Comparison of ENCODE assay signal across 8 cellular contexts in genomic region chr11:65593518-65594414, GRCh38. TPM values are rescaled to one million over a fixed set of nuclear protein-coding genes. Genes with fewer than 3 reads are reported as not detected.
DNase-seq lines count a peak whose midpoint lies in the region; ATAC-seq and TF ChIP-seq lines count a peak whose summit lies in the region.

No MANE protein-coding gene starts in this region.

- peaks cover 7% of the 10 kb centered on the region for H3K4me1 ChIP-seq in testis

- H3K27me3 ChIP-seq in brain microvascular endothelial cell (replicated peaks), result no peaks in the 10 kb centered on the region
- H3K27me3 ChIP-seq in testis, result no peaks in the 10 kb centered on the region

- in situ Hi-C loops in brain microvascular endothelial cell (cut with HindIII; ENCODE audit: low pct_ligation_motif_present, low sequenced_read_pairs), result no loop called here

- DNase-seq in NCI-H1092 treated with DMSO at 0.1 percent for 48 hours (lab: John Stamatoyannopoulos, UW) (peak; percentile 3), NCI-H1092 (lab: John Stamatoyannopoulos, UW) (no peak), OCI-M1 (lab: John Stamatoyannopoulos, UW) (peak; percentile 36), brain microvascular endothelial cell (no peak), left kidney (ENCODE audit: low read depth, low spot score) (peak; percentile 70), testis (peak; percentile 57)

- H3K4me3 ChIP-seq in brain microvascular endothelial cell (ENCODE audit: low read depth, low read length), result no peak overlapping the region
- H3K4me3 ChIP-seq in testis, result no peak overlapping the region

- TF ChIP-seq CTCF in brain microvascular endothelial cell (IDR thresholded peaks at IDR 0.05; ENCODE audit: low read depth, low read length, missing control alignments), result peak; percentile 85
- TF ChIP-seq CTCF in testis (IDR thresholded peaks at IDR 0.05), result peak in 2 of 3 experiments; percentile 45

- H3K9me3 ChIP-seq in testis, result no peaks in the 10 kb centered on the region

- intact Hi-C loops in testis (cut with DNase I; ENCODE audit: low total_unique reads), result no loop called here

- WGBS in testis, 2 donors, result 74 to 75% methylated on average over 9 to 24 of the region's 26 CpGs

- ATAC-seq in GM21447 (IDR thresholded peaks at IDR 0.05; ENCODE audit: unreplicated experiment) (no peak), HG02571 (IDR thresholded peaks at IDR 0.05; ENCODE audit: unreplicated experiment) (no peak)

- H3K27ac ChIP-seq in brain microvascular endothelial cell, result no peak overlapping the region
- no peak overlapping the region for H3K27ac ChIP-seq in testis

- peaks cover 24% of the 10 kb centered on the region for H3K36me3 ChIP-seq in brain microvascular endothelial cell (replicated peaks)
- no peaks in the 10 kb centered on the region for H3K36me3 ChIP-seq in testis (ENCODE audit: low read depth, missing control alignments)

- no peak for TF ChIP-seq POLR2A in testis (IDR thresholded peaks at IDR 0.05)

RNA-seq across cellular contexts. Expression of gene KCNK7, which starts 1.8 kb away (rescaled TPM):
- 1 to 10 TPM in 1 of 2 donors, under 1 TPM in 1; 0.99 to 2.5 TPM for total RNA-seq in testis
- 0.26 TPM for polyA plus RNA-seq in testis (ENCODE audit: insufficient read depth, low read depth, low replicate concordance)

RNA-seq across cellular contexts. Expression of gene EHBP1L1, which starts 17.9 kb away (rescaled TPM):
- total RNA-seq in testis, result 10 to 100 TPM; 51.0 to 66.8 TPM
- polyA plus RNA-seq in testis (ENCODE audit: insufficient read depth, low read depth, low replicate concordance), result 20.5 TPM

RNA-seq across cellular contexts. Expression of gene MAP3K11, which starts 20.3 kb away (rescaled TPM):
- 10 to 100 TPM; 68.4 to 75.7 TPM for total RNA-seq in testis
- polyA plus RNA-seq in testis (ENCODE audit: insufficient read depth, low read depth, low replicate concordance), result 40.7 TPM

RNA-seq across cellular contexts. Expression of gene FAM89B, which starts 21.4 kb away (rescaled TPM):
- total RNA-seq in testis, result 10 to 100 TPM; 59.9 to 63.2 TPM
- 25.8 TPM for polyA plus RNA-seq in testis (ENCODE audit: insufficient read depth, low read depth, low replicate concordance)

RNA-seq across cellular contexts. Expression of gene PCNX3, which starts 21.8 kb away (rescaled TPM):
- 10 to 100 TPM; 78.4 to 87.6 TPM for total RNA-seq in testis
- 61.4 TPM for polyA plus RNA-seq in testis (ENCODE audit: insufficient read depth, low read depth, low replicate concordance)

Comparison
In these comparisons a context has a peak if more than half of its experiments do, and no peak if none do; other contexts are left out.
1. DNase-seq: peak in NCI-H1092 treated with DMSO at 0.1 percent for 48 hours (single experiment), OCI-M1 (single experiment), left kidney (single experiment) and testis (single experiment); none in NCI-H1092 (single experiment) and brain microvascular endothelial cell (single experiment).